In the genomic region with DNA sequence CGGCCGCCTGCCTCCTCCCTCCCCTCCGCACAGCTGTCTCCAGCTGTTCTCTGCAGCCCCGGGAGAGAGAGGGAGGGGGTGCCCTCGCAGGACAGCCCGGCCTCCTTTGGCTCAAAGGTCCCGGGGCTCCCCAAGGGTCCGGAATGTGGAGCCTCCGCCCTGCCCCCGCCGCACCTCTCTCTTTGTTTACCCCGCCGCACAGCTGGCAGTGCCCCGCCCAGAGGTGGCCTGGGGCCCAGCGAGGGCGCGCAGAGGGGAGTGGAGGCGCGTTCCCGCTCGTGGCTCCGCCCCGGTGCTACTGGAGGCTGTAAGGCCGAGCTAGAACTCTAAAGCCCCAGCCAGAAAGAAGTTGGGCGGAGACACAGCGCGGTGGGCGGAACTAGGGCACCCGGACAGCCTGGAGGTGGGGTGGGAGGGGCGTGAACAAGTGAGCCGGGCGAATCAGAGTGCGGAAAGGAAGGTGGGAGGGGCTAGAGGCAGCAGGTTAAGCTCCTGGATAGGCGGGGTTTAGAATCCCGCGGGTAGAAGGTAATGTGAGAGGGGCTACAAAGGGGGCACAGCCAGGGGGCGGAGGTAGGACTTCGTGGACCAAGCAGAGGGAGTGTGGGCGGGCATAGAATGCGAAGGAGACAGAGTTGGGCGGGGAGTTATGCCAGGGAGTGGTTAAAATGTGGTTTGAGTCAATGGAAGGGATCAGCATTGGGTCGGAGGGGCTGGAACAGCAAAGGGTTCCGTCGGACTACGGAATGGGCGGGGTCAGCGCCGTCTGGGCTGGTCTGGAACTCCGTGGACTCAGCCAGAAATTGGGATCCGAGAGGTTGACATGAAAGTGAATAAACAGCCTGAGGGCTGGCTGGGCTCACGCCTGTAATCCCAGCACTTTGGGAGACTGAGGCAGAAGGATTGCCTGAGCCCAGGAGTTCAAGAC, we compare ENCODE assay signal across 1 cellular context.
A peak's percentile ranks its signal among the peaks of the same experiment; 100 is the strongest.
TF ChIP-seq lines count a peak whose summit lies in the region.

No MANE protein-coding gene starts in this region.

TF ChIP-seq in HepG2, 621 proteins besides CTCF, POLR2A, EP300 and RAD21 (continued from another document and continues in another):
- TF ChIP-seq, protein P1, sequence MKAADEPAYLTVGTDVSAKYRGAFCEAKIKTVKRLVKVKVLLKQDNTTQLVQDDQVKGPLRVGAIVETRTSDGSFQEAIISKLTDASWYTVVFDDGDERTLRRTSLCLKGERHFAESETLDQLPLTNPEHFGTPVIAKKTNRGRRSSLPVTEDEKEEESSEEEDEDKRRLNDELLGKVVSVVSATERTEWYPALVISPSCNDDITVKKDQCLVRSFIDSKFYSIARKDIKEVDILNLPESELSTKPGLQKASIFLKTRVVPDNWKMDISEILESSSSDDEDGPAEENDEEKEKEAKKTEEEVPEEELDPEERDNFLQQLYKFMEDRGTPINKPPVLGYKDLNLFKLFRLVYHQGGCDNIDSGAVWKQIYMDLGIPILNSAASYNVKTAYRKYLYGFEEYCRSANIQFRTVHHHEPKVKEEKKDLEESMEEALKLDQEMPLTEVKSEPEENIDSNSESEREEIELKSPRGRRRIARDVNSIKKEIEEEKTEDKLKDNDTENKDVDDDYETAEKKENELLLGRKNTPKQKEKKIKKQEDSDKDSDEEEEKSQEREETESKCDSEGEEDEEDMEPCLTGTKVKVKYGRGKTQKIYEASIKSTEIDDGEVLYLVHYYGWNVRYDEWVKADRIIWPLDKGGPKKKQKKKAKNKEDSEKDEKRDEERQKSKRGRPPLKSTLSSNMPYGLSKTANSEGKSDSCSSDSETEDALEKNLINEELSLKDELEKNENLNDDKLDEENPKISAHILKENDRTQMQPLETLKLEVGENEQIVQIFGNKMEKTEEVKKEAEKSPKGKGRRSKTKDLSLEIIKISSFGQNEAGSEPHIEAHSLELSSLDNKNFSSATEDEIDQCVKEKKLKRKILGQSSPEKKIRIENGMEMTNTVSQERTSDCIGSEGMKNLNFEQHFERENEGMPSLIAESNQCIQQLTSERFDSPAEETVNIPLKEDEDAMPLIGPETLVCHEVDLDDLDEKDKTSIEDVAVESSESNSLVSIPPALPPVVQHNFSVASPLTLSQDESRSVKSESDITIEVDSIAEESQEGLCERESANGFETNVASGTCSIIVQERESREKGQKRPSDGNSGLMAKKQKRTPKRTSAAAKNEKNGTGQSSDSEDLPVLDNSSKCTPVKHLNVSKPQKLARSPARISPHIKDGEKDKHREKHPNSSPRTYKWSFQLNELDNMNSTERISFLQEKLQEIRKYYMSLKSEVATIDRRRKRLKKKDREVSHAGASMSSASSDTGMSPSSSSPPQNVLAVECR (CRISPR knock-in tag; IDR thresholded peaks at IDR 0.05; ENCODE audit: borderline replicate concordance): peak; percentile 93; the same call in 1 of the 2 replicates
- TF ChIP-seq CSRNP1 (CRISPR knock-in tag; IDR thresholded peaks at IDR 0.05) (no peak), ZMAT5 (CRISPR knock-in tag; IDR thresholded peaks at IDR 0.05; ENCODE audit: borderline replicate concordance, low read depth) (no peak), KMT2B (CRISPR knock-in tag; IDR thresholded peaks at IDR 0.05) (0 out of 2 replicates have a peak, but pooled peaks have one; percentile 22), ZNF607 (CRISPR knock-in tag; IDR thresholded peaks at IDR 0.05; ENCODE audit: borderline replicate concordance) (0 out of 2 replicates have a peak, but pooled peaks have one; percentile 40), ZNF749 (CRISPR knock-in tag; IDR thresholded peaks at IDR 0.05; ENCODE audit: borderline replicate concordance) (no peak), ZNF678 (CRISPR knock-in tag; IDR thresholded peaks at IDR 0.05) (no peak), HIC2 (CRISPR knock-in tag; IDR thresholded peaks at IDR 0.05; ENCODE audit: low read depth) (peak; percentile 84), ERF (CRISPR knock-in tag; IDR thresholded peaks at IDR 0.05) (peak; percentile 94), BHLHE40 (IDR thresholded peaks at IDR 0.05; ENCODE audit: low read length) (no peak), KLF6 (CRISPR knock-in tag; IDR thresholded peaks at IDR 0.05) (peak; percentile 81), ZNF598 (CRISPR knock-in tag; IDR thresholded peaks at IDR 0.05; ENCODE audit: borderline replicate concordance) (0 out of 2 replicates have a peak, but pooled peaks have one; percentile 53), MTF1 (CRISPR knock-in tag; IDR thresholded peaks at IDR 0.05) (no peak), RBFOX2 (IDR thresholded peaks at IDR 0.05; ENCODE audit: low read depth, low read length) (peak; percentile 46; the same call in 1 of the 2 replicates), HIVEP1 (CRISPR knock-in tag; IDR thresholded peaks at IDR 0.05) (peak; percentile 100), ZNF879 (CRISPR knock-in tag; IDR thresholded peaks at IDR 0.05) (no peak), ZNF3 (CRISPR knock-in tag; IDR thresholded peaks at IDR 0.05) (no peak), SP2 (CRISPR knock-in tag; IDR thresholded peaks at IDR 0.05) (peak; percentile 54; the same call in 1 of the 2 replicates), ZBTB25 (CRISPR knock-in tag; IDR thresholded peaks at IDR 0.05) (peak; percentile 83; the same call in 1 of the 2 replicates), ZNF253 (CRISPR knock-in tag; IDR thresholded peaks at IDR 0.05; ENCODE audit: borderline replicate concordance) (no peak), KAT8 (CRISPR knock-in tag; IDR thresholded peaks at IDR 0.05) (peak; percentile 88), REPIN1 (CRISPR knock-in tag; IDR thresholded peaks at IDR 0.05; ENCODE audit: borderline replicate concordance, low read depth) (peak; percentile 71; the same call in 1 of the 2 replicates), YY1 (IDR thresholded peaks at IDR 0.05; ENCODE audit: insufficient read depth, insufficient replicate concordance, low read depth, low read length) (peak; percentile 41), SNAPC4 (CRISPR knock-in tag; IDR thresholded peaks at IDR 0.05) (0 out of 2 replicates have a peak, but pooled peaks have one; percentile 41), BRCA1 (CRISPR knock-in tag; IDR thresholded peaks at IDR 0.05) (no peak), ZMYM4 (CRISPR knock-in tag; IDR thresholded peaks at IDR 0.05) (peak; percentile 86), NCOR1 (IDR thresholded peaks at IDR 0.05; ENCODE audit: borderline replicate concordance, low read length) (peak; percentile 88), ZFP1 (CRISPR knock-in tag; IDR thresholded peaks at IDR 0.05) (peak; percentile 82), ZNF850 (CRISPR knock-in tag; conservative IDR thresholded peaks at IDR 0.05) (no peak), ZNF12 (CRISPR knock-in tag; IDR thresholded peaks at IDR 0.05) (no peak), RFX5 (IDR thresholded peaks at IDR 0.05; ENCODE audit: low read depth, low read length) (0 out of 2 replicates have a peak, but pooled peaks have one; percentile 25), MEIS1 (CRISPR knock-in tag; IDR thresholded peaks at IDR 0.05; ENCODE audit: borderline replicate concordance) (peak; percentile 55; the same call in 1 of the 2 replicates)
- TF ChIP-seq, protein P2, sequence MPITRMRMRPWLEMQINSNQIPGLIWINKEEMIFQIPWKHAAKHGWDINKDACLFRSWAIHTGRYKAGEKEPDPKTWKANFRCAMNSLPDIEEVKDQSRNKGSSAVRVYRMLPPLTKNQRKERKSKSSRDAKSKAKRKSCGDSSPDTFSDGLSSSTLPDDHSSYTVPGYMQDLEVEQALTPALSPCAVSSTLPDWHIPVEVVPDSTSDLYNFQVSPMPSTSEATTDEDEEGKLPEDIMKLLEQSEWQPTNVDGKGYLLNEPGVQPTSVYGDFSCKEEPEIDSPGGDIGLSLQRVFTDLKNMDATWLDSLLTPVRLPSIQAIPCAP (CRISPR knock-in tag; IDR thresholded peaks at IDR 0.05; ENCODE audit: low read depth): no peak
- TF ChIP-seq, protein P3, sequence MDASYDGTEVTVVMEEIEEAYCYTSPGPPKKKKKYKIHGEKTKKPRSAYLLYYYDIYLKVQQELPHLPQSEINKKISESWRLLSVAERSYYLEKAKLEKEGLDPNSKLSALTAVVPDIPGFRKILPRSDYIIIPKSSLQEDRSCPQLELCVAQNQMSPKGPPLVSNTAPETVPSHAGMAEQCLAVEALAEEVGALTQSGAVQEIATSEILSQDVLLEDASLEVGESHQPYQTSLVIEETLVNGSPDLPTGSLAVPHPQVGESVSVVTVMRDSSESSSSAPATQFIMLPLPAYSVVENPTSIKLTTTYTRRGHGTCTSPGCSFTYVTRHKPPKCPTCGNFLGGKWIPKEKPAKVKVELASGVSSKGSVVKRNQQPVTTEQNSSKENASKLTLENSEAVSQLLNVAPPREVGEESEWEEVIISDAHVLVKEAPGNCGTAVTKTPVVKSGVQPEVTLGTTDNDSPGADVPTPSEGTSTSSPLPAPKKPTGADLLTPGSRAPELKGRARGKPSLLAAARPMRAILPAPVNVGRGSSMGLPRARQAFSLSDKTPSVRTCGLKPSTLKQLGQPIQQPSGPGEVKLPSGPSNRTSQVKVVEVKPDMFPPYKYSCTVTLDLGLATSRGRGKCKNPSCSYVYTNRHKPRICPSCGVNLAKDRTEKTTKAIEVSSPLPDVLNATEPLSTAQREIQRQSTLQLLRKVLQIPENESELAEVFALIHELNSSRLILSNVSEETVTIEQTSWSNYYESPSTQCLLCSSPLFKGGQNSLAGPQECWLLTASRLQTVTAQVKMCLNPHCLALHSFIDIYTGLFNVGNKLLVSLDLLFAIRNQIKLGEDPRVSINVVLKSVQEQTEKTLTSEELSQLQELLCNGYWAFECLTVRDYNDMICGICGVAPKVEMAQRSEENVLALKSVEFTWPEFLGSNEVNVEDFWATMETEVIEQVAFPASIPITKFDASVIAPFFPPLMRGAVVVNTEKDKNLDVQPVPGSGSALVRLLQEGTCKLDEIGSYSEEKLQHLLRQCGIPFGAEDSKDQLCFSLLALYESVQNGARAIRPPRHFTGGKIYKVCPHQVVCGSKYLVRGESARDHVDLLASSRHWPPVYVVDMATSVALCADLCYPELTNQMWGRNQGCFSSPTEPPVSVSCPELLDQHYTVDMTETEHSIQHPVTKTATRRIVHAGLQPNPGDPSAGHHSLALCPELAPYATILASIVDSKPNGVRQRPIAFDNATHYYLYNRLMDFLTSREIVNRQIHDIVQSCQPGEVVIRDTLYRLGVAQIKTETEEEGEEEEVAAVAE (CRISPR knock-in tag; IDR thresholded peaks at IDR 0.05; ENCODE audit: borderline replicate concordance): peak; percentile 56; the same call in 1 of the 2 replicates
